Comparison of ENCODE assay signal across 8 cellular contexts in genomic region chr5:154384480-154385235, GRCh38.
DNase-seq lines count a peak whose midpoint lies in the region; ATAC-seq, FAIRE-seq and TF ChIP-seq lines count a peak whose summit lies in the region.

No MANE protein-coding gene starts in this region.

- no peak overlapping the region for H3K4me3 Mint-ChIP-seq in endothelial cell (ENCODE audit: unreplicated experiment)

- peaks cover 7% of the 10 kb centered on the region for H3K27me3 Mint-ChIP-seq in endothelial cell (ENCODE audit: unreplicated experiment)

- no peak overlapping the region for H3K27ac Mint-ChIP-seq in endothelial cell (ENCODE audit: unreplicated experiment)

- TF ChIP-seq CTCF in endothelial cell (IDR thresholded peaks at IDR 0.05; ENCODE audit: unreplicated experiment) = no peak

- FAIRE-seq in GM12892 (lab: Jason Lieb, UNC) (peak; percentile 99), RCC 7860 (lab: Jason Lieb, UNC) (no peak)

- no peaks in the 10 kb centered on the region for H3K4me1 Mint-ChIP-seq in endothelial cell (ENCODE audit: unreplicated experiment)

- DNase-seq in GM12892 (ENCODE audit: insufficient read length) (peak; percentile 47), glomerular visceral epithelial cell (ENCODE audit: extremely low spot score) (peak; percentile 83), endothelial cell (ENCODE audit: low spot score) (no peak), RCC 7860 (ENCODE audit: low spot score) (no peak)
- DNase-seq in stimulated activated CD4-positive, alpha-beta T cell treated with anti-CD3 and anti-CD28 coated beads, Interleukin-4, amount 100 ng/mL, for 4 hours = no peak
- DNase-seq in stimulated activated naive CD4-positive, alpha-beta T cell treated with Interleukin-2 at 50 U/mL for 16 hours (lab: John Stamatoyannopoulos, UW) = no peak

- peaks cover 18% of the 10 kb centered on the region for H3K36me3 Mint-ChIP-seq in endothelial cell (ENCODE audit: low read depth, unreplicated experiment)

- H3K9me3 Mint-ChIP-seq in endothelial cell (ENCODE audit: unreplicated experiment) = no peaks in the 10 kb centered on the region

- no peak for TF ChIP-seq POLR2A in GM12892 (IDR thresholded peaks at IDR 0.05; ENCODE audit: low read depth, low read length)

- ATAC-seq in GM21390 (IDR thresholded peaks at IDR 0.05; ENCODE audit: unreplicated experiment) (peak; percentile 100), HG03457 (IDR thresholded peaks at IDR 0.05; ENCODE audit: unreplicated experiment) (peak; percentile 99)

Comparison
In these comparisons a context has a peak if more than half of its experiments do, and no peak if none do; other contexts are left out.
1. DNase-seq: peak in GM12892 (single experiment) and glomerular visceral epithelial cell (single experiment); none in endothelial cell (single experiment), stimulated activated CD4-positive, alpha-beta T cell treated with anti-CD3 and anti-CD28 coated beads, Interleukin-4, amount 100 ng/mL, for 4 hours (0 of 2), stimulated activated naive CD4-positive, alpha-beta T cell treated with Interleukin-2 at 50 U/mL for 16 hours (single experiment) and RCC 7860 (single experiment).